In genomic region chr14:103793192-103793591, GRCh38 we compare ENCODE assay signal across 8 cellular contexts. TPM values are rescaled to one million over a fixed set of nuclear protein-coding genes. Genes with fewer than 3 reads are reported as not detected.
DNase-seq lines count a peak whose midpoint lies in the region; ATAC-seq and TF ChIP-seq lines count a peak whose summit lies in the region.
"Not testable (repeated sequence)": the region's sequence is repeated elsewhere in the genome, so short reads cannot be mapped to it uniquely, and the experiment has no call there.

No MANE protein-coding gene starts in this region.

- H3K4me1 Mint-ChIP-seq in activated CD8-positive, alpha-beta T cell treated with anti-CD3 and anti-CD28 coated beads for 36 hours (ENCODE audit: low read depth), result not testable (repeated sequence)

- H3K27ac ChIP-seq in AG04450 (ENCODE audit: low read depth, low read length); Karpas-422 (ENCODE audit: low read length); OCI-LY3 (ENCODE audit: low read length): not testable (repeated sequence)

- POLR2A ChIA-PET in AG04450 (lab: Yijun Ruan, JAX), result not testable (repeated sequence)
- POLR2A ChIA-PET in activated CD8-positive, alpha-beta T cell treated with anti-CD3 and anti-CD28 coated beads for 36 hours (lab: Charles Lee), result interaction anchor here (0.8 kb wide), 1 partner anchor 148 kb away, joined by 3 read pairs; no protein-coding TSS in a partner anchor

- ATAC-seq in activated CD8-positive, alpha-beta T cell treated with anti-CD3 and anti-CD28 coated beads for 36 hours, result peak; percentile 69
- ATAC-seq in stimulated activated naive CD8-positive, alpha-beta T cell treated with anti-CD3 and anti-CD28 coated beads, Interleukin-15, Interleukin-2, amounts not matched to agents 100 U/mL and 50 U/mL, for 24 hours, result peak; percentile 43

- H3K79me2 ChIP-seq in Karpas-422 (ENCODE audit: low read length); OCI-LY3 (ENCODE audit: low read length): not testable (repeated sequence)

- intact Hi-C loops in activated CD8-positive, alpha-beta T cell treated with anti-CD3 and anti-CD28 coated beads for 36 hours (cut with micrococcal nuclease), result not testable (repeated sequence)

- H3K36me3 ChIP-seq in Karpas-422 (ENCODE audit: insufficient read depth, low read length); OCI-LY3 (replicated peaks; ENCODE audit: low read depth, low read length): not testable (repeated sequence)

- H3K27ac Mint-ChIP-seq in activated CD8-positive, alpha-beta T cell treated with anti-CD3 and anti-CD28 coated beads for 36 hours, result not testable (repeated sequence)

- not testable (repeated sequence) for H3K27me3 ChIP-seq in AG04450 (ENCODE audit: control insufficient read depth, insufficient read depth, low read length); Karpas-422 (ENCODE audit: low read length); OCI-LY3 (ENCODE audit: low read depth, low read length)

- not testable (repeated sequence) for H3K4me3 ChIP-seq in AG04450 (ENCODE audit: low read depth, low read length); Karpas-422 (ENCODE audit: low read length); OCI-LY3 (ENCODE audit: low read length)

- H3K4me3 Mint-ChIP-seq in activated CD8-positive, alpha-beta T cell treated with anti-CD3 and anti-CD28 coated beads for 36 hours, result not testable (repeated sequence)

- H3K36me3 Mint-ChIP-seq in activated CD8-positive, alpha-beta T cell treated with anti-CD3 and anti-CD28 coated beads for 36 hours (ENCODE audit: low read depth), result not testable (repeated sequence)

- not testable (repeated sequence) for H2AFZ ChIP-seq in Karpas-422 (ENCODE audit: low read length); OCI-LY3 (ENCODE audit: low read depth, low read length)

- not testable (repeated sequence) for H3K4me2 ChIP-seq in Karpas-422 (ENCODE audit: low read depth, low read length, poor library complexity, severe bottlenecking); OCI-LY3 (ENCODE audit: low read length)

- not testable (repeated sequence) for H3K9ac ChIP-seq in Karpas-422 (ENCODE audit: low read length); OCI-LY3 (ENCODE audit: low read length)

- not testable (repeated sequence) for H3K9me3 Mint-ChIP-seq in activated CD8-positive, alpha-beta T cell treated with anti-CD3 and anti-CD28 coated beads for 36 hours

- not testable (repeated sequence) for H3K9me2 ChIP-seq in Karpas-422 (replicated peaks; ENCODE audit: insufficient read depth, low read length)

- CTCF ChIA-PET in AG04450 (lab: Charles Lee), result interaction anchor here (1.4 kb wide), 1 partner anchor 107 kb away, joined by 3 read pairs; no protein-coding TSS in a partner anchor
- CTCF ChIA-PET in activated CD8-positive, alpha-beta T cell treated with anti-CD3 and anti-CD28 coated beads for 36 hours (lab: Charles Lee), result interaction anchor here (0.8 to 3.6 kb wide), 4 partner anchors 13 to 117 kb away, joined by 3 to 21 read pairs (median 4); no protein-coding TSS in a partner anchor

- H3K9me3 ChIP-seq in AG04450 (ENCODE audit: control insufficient read depth, insufficient read depth, low read length); Karpas-422 (ENCODE audit: low read length); OCI-LY3 (ENCODE audit: insufficient read depth, low read length): not testable (repeated sequence)

- H4K20me1 ChIP-seq in Karpas-422 (ENCODE audit: insufficient read depth, low read depth, low read length); OCI-LY3 (ENCODE audit: insufficient read depth, low read length): not testable (repeated sequence)

- DNase-seq in AG04450 (ENCODE audit: low read depth, low spot score), result not testable (repeated sequence)
- DNase-seq in Karpas-422 (peak; percentile 66), dermis blood vessel endothelial cell (peak; percentile 13), iris pigment epithelial cell (ENCODE audit: low read depth) (peak; percentile 7)
- DNase-seq in activated CD8-positive, alpha-beta T cell treated with anti-CD3 and anti-CD28 coated beads for 36 hours, result peak; percentile 33
- peak; percentile 4 for DNase-seq in stimulated activated naive CD8-positive, alpha-beta T cell treated with anti-CD3 and anti-CD28 coated beads, Interleukin-15, Interleukin-2, amounts not matched to agents 100 U/mL and 50 U/mL, for 24 hours

- not testable (repeated sequence) for H3K27me3 Mint-ChIP-seq in activated CD8-positive, alpha-beta T cell treated with anti-CD3 and anti-CD28 coated beads for 36 hours

- H3K4me1 ChIP-seq in Karpas-422 (ENCODE audit: low read length); OCI-LY3 (ENCODE audit: low read length): not testable (repeated sequence)

- TF ChIP-seq CTCF in AG04450 (IDR thresholded peaks at IDR 0.05; ENCODE audit: low read depth, low read length) (peak; percentile 34), GM12872 (IDR thresholded peaks at IDR 0.05; ENCODE audit: insufficient read depth, low read depth, low read length) (peak; percentile 27; the same call in 1 of the 3 replicates), OCI-LY3 (IDR thresholded peaks at IDR 0.05; ENCODE audit: low read depth, low read length) (peak; percentile 26; the same call in 1 of the 2 replicates)
- not testable (repeated sequence) for TF ChIP-seq CTCF in activated CD8-positive, alpha-beta T cell treated with anti-CD3 and anti-CD28 coated beads for 36 hours (IDR thresholded peaks at IDR 0.05)

RNA-seq across cellular contexts. Expression of gene PPP1R13B, which starts 54.2 kb away (rescaled TPM):
- 0.52 and 0.62 TPM in 2 replicates for polyA plus RNA-seq in AG04450 (2011; rRNA removed)
- polyA minus RNA-seq in AG04450 (2011; rRNA and poly(A)+ RNA removed), result 1.2 and 3.9 TPM in 2 replicates
- total RNA-seq in Karpas-422 (2014; rRNA removed; shearing (Covaris generic); ENCODE audit: low replicate concordance), result 3.0 and 3.6 TPM in 2 replicates
- 10 to 100 TPM; 11.9 to 14.5 TPM for total RNA-seq in activated CD8-positive, alpha-beta T cell treated with anti-CD3 and anti-CD28 coated beads for 36 hours
- total RNA-seq in dermis blood vessel endothelial cell, result 20.9 and 27.5 TPM in 2 replicates
